1 cellular context compared by ENCODE assay signal in the genomic region with DNA sequence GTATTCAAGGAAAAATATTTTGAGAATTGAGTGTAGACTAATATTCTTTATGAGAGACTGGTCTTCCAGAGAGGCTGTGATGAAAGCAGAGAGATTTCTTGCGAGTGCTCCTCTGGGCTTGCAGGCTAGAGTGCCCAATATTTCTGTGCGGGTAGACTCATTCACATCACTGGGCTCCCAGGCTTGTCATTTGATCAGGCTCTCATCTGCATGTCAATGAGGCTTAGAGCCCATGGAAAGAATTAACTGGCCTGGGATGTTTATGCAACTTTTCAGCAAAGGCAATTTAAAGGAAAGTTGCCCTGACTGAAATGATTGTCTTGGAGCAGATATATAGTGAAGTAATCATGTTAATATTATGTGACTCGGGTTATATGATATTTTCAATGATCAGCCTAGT.
TF ChIP-seq lines count a peak whose summit lies in the region.

No MANE protein-coding gene starts in this region.

TF ChIP-seq in H1, 55 proteins besides CTCF, POLR2A, EP300 and RAD21 (continued from another document):
- TF ChIP-seq, protein P1, sequence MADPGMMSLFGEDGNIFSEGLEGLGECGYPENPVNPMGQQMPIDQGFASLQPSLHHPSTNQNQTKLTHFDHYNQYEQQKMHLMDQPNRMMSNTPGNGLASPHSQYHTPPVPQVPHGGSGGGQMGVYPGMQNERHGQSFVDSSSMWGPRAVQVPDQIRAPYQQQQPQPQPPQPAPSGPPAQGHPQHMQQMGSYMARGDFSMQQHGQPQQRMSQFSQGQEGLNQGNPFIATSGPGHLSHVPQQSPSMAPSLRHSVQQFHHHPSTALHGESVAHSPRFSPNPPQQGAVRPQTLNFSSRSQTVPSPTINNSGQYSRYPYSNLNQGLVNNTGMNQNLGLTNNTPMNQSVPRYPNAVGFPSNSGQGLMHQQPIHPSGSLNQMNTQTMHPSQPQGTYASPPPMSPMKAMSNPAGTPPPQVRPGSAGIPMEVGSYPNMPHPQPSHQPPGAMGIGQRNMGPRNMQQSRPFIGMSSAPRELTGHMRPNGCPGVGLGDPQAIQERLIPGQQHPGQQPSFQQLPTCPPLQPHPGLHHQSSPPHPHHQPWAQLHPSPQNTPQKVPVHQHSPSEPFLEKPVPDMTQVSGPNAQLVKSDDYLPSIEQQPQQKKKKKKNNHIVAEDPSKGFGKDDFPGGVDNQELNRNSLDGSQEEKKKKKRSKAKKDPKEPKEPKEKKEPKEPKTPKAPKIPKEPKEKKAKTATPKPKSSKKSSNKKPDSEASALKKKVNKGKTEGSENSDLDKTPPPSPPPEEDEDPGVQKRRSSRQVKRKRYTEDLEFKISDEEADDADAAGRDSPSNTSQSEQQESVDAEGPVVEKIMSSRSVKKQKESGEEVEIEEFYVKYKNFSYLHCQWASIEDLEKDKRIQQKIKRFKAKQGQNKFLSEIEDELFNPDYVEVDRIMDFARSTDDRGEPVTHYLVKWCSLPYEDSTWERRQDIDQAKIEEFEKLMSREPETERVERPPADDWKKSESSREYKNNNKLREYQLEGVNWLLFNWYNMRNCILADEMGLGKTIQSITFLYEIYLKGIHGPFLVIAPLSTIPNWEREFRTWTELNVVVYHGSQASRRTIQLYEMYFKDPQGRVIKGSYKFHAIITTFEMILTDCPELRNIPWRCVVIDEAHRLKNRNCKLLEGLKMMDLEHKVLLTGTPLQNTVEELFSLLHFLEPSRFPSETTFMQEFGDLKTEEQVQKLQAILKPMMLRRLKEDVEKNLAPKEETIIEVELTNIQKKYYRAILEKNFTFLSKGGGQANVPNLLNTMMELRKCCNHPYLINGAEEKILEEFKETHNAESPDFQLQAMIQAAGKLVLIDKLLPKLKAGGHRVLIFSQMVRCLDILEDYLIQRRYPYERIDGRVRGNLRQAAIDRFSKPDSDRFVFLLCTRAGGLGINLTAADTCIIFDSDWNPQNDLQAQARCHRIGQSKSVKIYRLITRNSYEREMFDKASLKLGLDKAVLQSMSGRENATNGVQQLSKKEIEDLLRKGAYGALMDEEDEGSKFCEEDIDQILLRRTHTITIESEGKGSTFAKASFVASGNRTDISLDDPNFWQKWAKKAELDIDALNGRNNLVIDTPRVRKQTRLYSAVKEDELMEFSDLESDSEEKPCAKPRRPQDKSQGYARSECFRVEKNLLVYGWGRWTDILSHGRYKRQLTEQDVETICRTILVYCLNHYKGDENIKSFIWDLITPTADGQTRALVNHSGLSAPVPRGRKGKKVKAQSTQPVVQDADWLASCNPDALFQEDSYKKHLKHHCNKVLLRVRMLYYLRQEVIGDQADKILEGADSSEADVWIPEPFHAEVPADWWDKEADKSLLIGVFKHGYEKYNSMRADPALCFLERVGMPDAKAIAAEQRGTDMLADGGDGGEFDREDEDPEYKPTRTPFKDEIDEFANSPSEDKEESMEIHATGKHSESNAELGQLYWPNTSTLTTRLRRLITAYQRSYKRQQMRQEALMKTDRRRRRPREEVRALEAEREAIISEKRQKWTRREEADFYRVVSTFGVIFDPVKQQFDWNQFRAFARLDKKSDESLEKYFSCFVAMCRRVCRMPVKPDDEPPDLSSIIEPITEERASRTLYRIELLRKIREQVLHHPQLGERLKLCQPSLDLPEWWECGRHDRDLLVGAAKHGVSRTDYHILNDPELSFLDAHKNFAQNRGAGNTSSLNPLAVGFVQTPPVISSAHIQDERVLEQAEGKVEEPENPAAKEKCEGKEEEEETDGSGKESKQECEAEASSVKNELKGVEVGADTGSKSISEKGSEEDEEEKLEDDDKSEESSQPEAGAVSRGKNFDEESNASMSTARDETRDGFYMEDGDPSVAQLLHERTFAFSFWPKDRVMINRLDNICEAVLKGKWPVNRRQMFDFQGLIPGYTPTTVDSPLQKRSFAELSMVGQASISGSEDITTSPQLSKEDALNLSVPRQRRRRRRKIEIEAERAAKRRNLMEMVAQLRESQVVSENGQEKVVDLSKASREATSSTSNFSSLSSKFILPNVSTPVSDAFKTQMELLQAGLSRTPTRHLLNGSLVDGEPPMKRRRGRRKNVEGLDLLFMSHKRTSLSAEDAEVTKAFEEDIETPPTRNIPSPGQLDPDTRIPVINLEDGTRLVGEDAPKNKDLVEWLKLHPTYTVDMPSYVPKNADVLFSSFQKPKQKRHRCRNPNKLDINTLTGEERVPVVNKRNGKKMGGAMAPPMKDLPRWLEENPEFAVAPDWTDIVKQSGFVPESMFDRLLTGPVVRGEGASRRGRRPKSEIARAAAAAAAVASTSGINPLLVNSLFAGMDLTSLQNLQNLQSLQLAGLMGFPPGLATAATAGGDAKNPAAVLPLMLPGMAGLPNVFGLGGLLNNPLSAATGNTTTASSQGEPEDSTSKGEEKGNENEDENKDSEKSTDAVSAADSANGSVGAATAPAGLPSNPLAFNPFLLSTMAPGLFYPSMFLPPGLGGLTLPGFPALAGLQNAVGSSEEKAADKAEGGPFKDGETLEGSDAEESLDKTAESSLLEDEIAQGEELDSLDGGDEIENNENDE (IDR thresholded peaks at IDR 0.05; ENCODE audit: insufficient replicate concordance, low read length), result no peak
- TF ChIP-seq CEBPB (IDR thresholded peaks at IDR 0.05; ENCODE audit: low read depth, low read length) (peak; percentile 56; the same call in 1 of the 2 replicates), TBP (IDR thresholded peaks at IDR 0.05; ENCODE audit: low read depth, low read length) (no peak), GABPA (IDR thresholded peaks at IDR 0.05; ENCODE audit: borderline replicate concordance, insufficient read depth, low read length) (no peak), CBX8 (IDR thresholded peaks at IDR 0.05; ENCODE audit: borderline replicate concordance, low read depth, low read length) (no peak), BCL11A (IDR thresholded peaks at IDR 0.05; ENCODE audit: low read depth in 2 of 2, low read length in 2 of 2) (no peak), FOSL1 (IDR thresholded peaks at IDR 0.05; ENCODE audit: insufficient read depth, low read depth, low read length) (no peak), SIN3A (conservative IDR thresholded peaks at IDR 0.05 in 1 of 2, IDR thresholded peaks at IDR 0.05 in 1 of 2; ENCODE audit: low read depth in 1 of 2, low read length in 2 of 2) (0 out of 4 replicates have a peak, but pooled peaks of 1 of the 2 experiments have one; percentile 27), SIRT6 (IDR thresholded peaks at IDR 0.05; ENCODE audit: low read length) (no peak), SAP30 (IDR thresholded peaks at IDR 0.05; ENCODE audit: insufficient read depth, insufficient replicate concordance, low read length) (no peak), CHD2 (IDR thresholded peaks at IDR 0.05; ENCODE audit: low read length) (no peak), CTBP2 (IDR thresholded peaks at IDR 0.05; ENCODE audit: borderline replicate concordance, insufficient read depth, insufficient read length, low read length) (no peak), SUZ12 (IDR thresholded peaks at IDR 0.05; ENCODE audit: low read length) (no peak), SP1 (IDR thresholded peaks at IDR 0.05; ENCODE audit: low read depth, low read length) (no peak), ASH2L (IDR thresholded peaks at IDR 0.05; ENCODE audit: low read length) (no peak), RNF2 (IDR thresholded peaks at IDR 0.05; ENCODE audit: borderline replicate concordance, low read depth, low read length, missing control alignments, poor library complexity, severe bottlenecking) (no peak), TAF7 (optimal IDR thresholded peaks at IDR 0.05; ENCODE audit: borderline replicate concordance, low read depth, low read length) (peak; percentile 25), TEAD4 (IDR thresholded peaks at IDR 0.05; ENCODE audit: low read depth, low read length) (no peak), SRF (IDR thresholded peaks at IDR 0.05; ENCODE audit: low read depth, low read length) (no peak), KDM4A (IDR thresholded peaks at IDR 0.05; ENCODE audit: low read depth, low read length, severe bottlenecking) (no peak), EGR1 (IDR thresholded peaks at IDR 0.05; ENCODE audit: borderline replicate concordance, low read depth, low read length) (no peak), HDAC2 (IDR thresholded peaks at IDR 0.05; ENCODE audit: borderline replicate concordance in 1 of 2, low read depth in 2 of 2, low read length in 2 of 2) (peak in 1 of 2 experiments; percentile 21; a peak in 1 of 4 replicates), GTF2F1 (IDR thresholded peaks at IDR 0.05; ENCODE audit: borderline replicate concordance, low read depth, low read length) (no peak), ZNF274 (IDR thresholded peaks at IDR 0.05; ENCODE audit: borderline replicate concordance, extremely low read depth, low read length) (no peak), NANOG (IDR thresholded peaks at IDR 0.05; ENCODE audit: insufficient read depth, low read depth, low read length, poor library complexity, severe bottlenecking) (no peak), HDAC6 (IDR thresholded peaks at IDR 0.05; ENCODE audit: low read depth, low read length) (no peak), POU5F1 (IDR thresholded peaks at IDR 0.05; ENCODE audit: low read depth, low read length) (0 out of 2 replicates have a peak, but pooled peaks have one; percentile 25)
- TF ChIP-seq, protein P2, sequence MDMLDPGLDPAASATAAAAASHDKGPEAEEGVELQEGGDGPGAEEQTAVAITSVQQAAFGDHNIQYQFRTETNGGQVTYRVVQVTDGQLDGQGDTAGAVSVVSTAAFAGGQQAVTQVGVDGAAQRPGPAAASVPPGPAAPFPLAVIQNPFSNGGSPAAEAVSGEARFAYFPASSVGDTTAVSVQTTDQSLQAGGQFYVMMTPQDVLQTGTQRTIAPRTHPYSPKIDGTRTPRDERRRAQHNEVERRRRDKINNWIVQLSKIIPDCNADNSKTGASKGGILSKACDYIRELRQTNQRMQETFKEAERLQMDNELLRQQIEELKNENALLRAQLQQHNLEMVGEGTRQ (IDR thresholded peaks at IDR 0.05; ENCODE audit: low read length), result no peak
TF ChIP-seq in H1: peak in this region for 5.
